In the genomic region with DNA sequence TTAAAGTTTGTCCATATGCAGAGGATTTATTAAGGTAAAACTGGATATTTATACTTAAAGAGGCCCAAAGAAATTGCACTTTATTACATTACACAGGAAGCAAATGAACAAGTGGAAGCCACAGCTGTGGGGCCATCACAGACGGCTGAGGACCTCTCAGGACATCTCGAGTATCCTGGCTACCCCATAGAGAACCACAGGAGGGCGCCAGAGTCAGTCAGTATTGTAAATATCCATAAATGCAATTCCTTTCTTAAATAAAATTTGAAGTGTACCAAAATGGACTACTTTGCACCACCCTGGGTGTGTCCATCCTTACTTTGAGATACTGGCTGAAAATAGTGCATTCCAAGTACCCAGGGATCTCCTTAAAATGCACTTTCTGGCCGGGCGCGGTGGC, we compare ENCODE assay signal across 8 cellular contexts.
A peak's percentile ranks its signal among the peaks of the same experiment; 100 is the strongest.
DNase-seq lines count a peak whose midpoint lies in the region; ATAC-seq and TF ChIP-seq lines count a peak whose summit lies in the region.

No MANE protein-coding gene starts in this region.

- intact Hi-C loops in heart left ventricle (cut with DNase I) = no loop called here

- 67 to 69% (median 68%) methylated on average over 6 of the region's 6 CpGs for WGBS in heart left ventricle, 4 donors

- DNase-seq in GM06990 (ENCODE audit: extremely low read depth, insufficient read length) = no peak
- peak; percentile 5 for DNase-seq in Jurkat, Clone E6-1 (ENCODE audit: low read depth, low spot score)
- DNase-seq in activated naive CD4-positive, alpha-beta T cell treated with anti-CD3 and anti-CD28 coated beads, Interleukin-2, amount 10 ng/mL, durations not matched to agents 7 days and 5 days = peak; percentile 33
- DNase-seq in nephron progenitor cell = peak; percentile 28
- DNase-seq in NCI-H345 (lab: John Stamatoyannopoulos, UW) = no peak
- no peak for DNase-seq in heart left ventricle
- DNase-seq in SKM-1 treated with dmso at 0.1 percent for 144 hours (lab: John Stamatoyannopoulos, UW; ENCODE audit: unreplicated experiment) = no peak

- no peaks in the 10 kb centered on the region for H3K4me1 Mint-ChIP-seq in activated naive CD4-positive, alpha-beta T cell treated with anti-CD3 and anti-CD28 coated beads, Interleukin-2, amount 10 ng/mL, durations not matched to agents 7 days and 5 days
- H3K4me1 Mint-ChIP-seq in nephron progenitor cell = no peaks in the 10 kb centered on the region

- no peaks in the 10 kb centered on the region for H3K36me3 Mint-ChIP-seq in activated naive CD4-positive, alpha-beta T cell treated with anti-CD3 and anti-CD28 coated beads, Interleukin-2, amount 10 ng/mL, durations not matched to agents 7 days and 5 days
- H3K36me3 Mint-ChIP-seq in nephron progenitor cell (ENCODE audit: low read depth) = no peaks in the 10 kb centered on the region

- H3K27ac ChIP-seq in heart left ventricle = no peak overlapping the region

- H3K4me1 ChIP-seq in heart left ventricle = no peaks in the 10 kb centered on the region

- TF ChIP-seq CTCF in GM06990 (IDR thresholded peaks at IDR 0.05; ENCODE audit: insufficient read depth, low read length, poor library complexity, severe bottlenecking) (peak; percentile 59), nephron progenitor cell (IDR thresholded peaks at IDR 0.05) (peak; percentile 38), heart left ventricle (IDR thresholded peaks at IDR 0.05) (no peak)

- no peak overlapping the region for H3K4me3 ChIP-seq in GM06990 (replicated peaks; ENCODE audit: low read depth, low read length)
- no peak overlapping the region for H3K4me3 ChIP-seq in Jurkat, Clone E6-1 (ENCODE audit: low read length)
- no peak overlapping the region for H3K4me3 ChIP-seq in heart left ventricle

- H3K27me3 ChIP-seq in GM06990 (replicated peaks; ENCODE audit: control insufficient read depth, insufficient read depth, low read length) (no peaks in the 10 kb centered on the region), heart left ventricle (peaks cover 0 to 3% (median 0%) of the 10 kb centered on the region in 9 donors)

- TF ChIP-seq POLR2A in heart left ventricle (IDR thresholded peaks at IDR 0.05) = no peak

- H3K36me3 ChIP-seq in GM06990 (ENCODE audit: control insufficient read depth, insufficient read depth, low read length) (no peaks in the 10 kb centered on the region), heart left ventricle (no peaks in the 10 kb centered on the region)

- peaks cover 0 to 14% (median 0%) of the 10 kb centered on the region in 12 donors for H3K9me3 ChIP-seq in heart left ventricle

- H3K27me3 Mint-ChIP-seq in activated naive CD4-positive, alpha-beta T cell treated with anti-CD3 and anti-CD28 coated beads, Interleukin-2, amount 10 ng/mL, durations not matched to agents 7 days and 5 days = no peaks in the 10 kb centered on the region
- no peaks in the 10 kb centered on the region for H3K27me3 Mint-ChIP-seq in nephron progenitor cell (ENCODE audit: low read depth, poor library complexity)

- H3K27ac Mint-ChIP-seq in activated naive CD4-positive, alpha-beta T cell treated with anti-CD3 and anti-CD28 coated beads, Interleukin-2, amount 10 ng/mL, durations not matched to agents 7 days and 5 days = no peak overlapping the region
- no peak overlapping the region for H3K27ac Mint-ChIP-seq in nephron progenitor cell

- no peaks in the 10 kb centered on the region for H3K9me3 Mint-ChIP-seq in activated naive CD4-positive, alpha-beta T cell treated with anti-CD3 and anti-CD28 coated beads, Interleukin-2, amount 10 ng/mL, durations not matched to agents 7 days and 5 days
- peaks cover 27% of the 10 kb centered on the region for H3K9me3 Mint-ChIP-seq in nephron progenitor cell

- H3K4me3 Mint-ChIP-seq in activated naive CD4-positive, alpha-beta T cell treated with anti-CD3 and anti-CD28 coated beads, Interleukin-2, amount 10 ng/mL, durations not matched to agents 7 days and 5 days = no peak overlapping the region
- H3K4me3 Mint-ChIP-seq in nephron progenitor cell = no peak overlapping the region

- ATAC-seq in GM18498 (IDR thresholded peaks at IDR 0.05; ENCODE audit: unreplicated experiment) (no peak), heart left ventricle (no peak)

- CTCF ChIA-PET in activated naive CD4-positive, alpha-beta T cell treated with anti-CD3 and anti-CD28 coated beads, Interleukin-2, amount 10 ng/mL, durations not matched to agents 7 days and 5 days (lab: Charles Lee) = interaction anchor here (0.9 to 1.7 kb wide), 5 partner anchors 19 to 72 kb away, joined by 3 to 5 read pairs (median 4); no protein-coding TSS in a partner anchor

Comparison
In these comparisons a context has a peak if more than half of its experiments do, and no peak if none do; other contexts are left out.
1. DNase-seq: peak in Jurkat, Clone E6-1 (single experiment), activated naive CD4-positive, alpha-beta T cell treated with anti-CD3 and anti-CD28 coated beads, Interleukin-2, amount 10 ng/mL, durations not matched to agents 7 days and 5 days (single experiment) and nephron progenitor cell (single experiment); none in GM06990 (single experiment), NCI-H345 (single experiment), heart left ventricle (0 of 5) and SKM-1 treated with dmso at 0.1 percent for 144 hours (single experiment).
2. CTCF ChIP-seq: peak in GM06990 (single experiment) and nephron progenitor cell (single experiment); none in heart left ventricle (0 of 12).